10 cellular contexts compared by ENCODE assay signal in genomic region chr16:81740163-81740562, GRCh38. TPM values are rescaled to one million over a fixed set of nuclear protein-coding genes. Genes with fewer than 3 reads are reported as not detected.
DNase-seq lines count a peak whose midpoint lies in the region; ATAC-seq lines count a peak whose summit lies in the region.
"Had no signal": no experiment of that assay in that cellular context is flagged by ENCODE, and none has a peak within 500 bp of the region (broad histone marks: within the 10 kb centered on the region; RNA-seq: fewer than 3 reads in every experiment).

No MANE protein-coding gene starts in this region.

- H3K36me3 Mint-ChIP-seq in activated naive CD4-positive, alpha-beta T cell treated with anti-CD3 and anti-CD28 coated beads, Interleukin-2, amount 10 ng/mL, durations not matched to agents 7 days and 5 days: no peaks in the 10 kb centered on the region
- H3K36me3 Mint-ChIP-seq: activated naive CD8-positive, alpha-beta T cell treated with anti-CD3 and anti-CD28 coated beads, Interleukin-2, amount 10 ng/mL, durations not matched to agents 7 days and 5 days had no signal

- H3K27me3 Mint-ChIP-seq in activated naive CD4-positive, alpha-beta T cell treated with anti-CD3 and anti-CD28 coated beads, Interleukin-2, amount 10 ng/mL, durations not matched to agents 7 days and 5 days: peaks cover 34% of the 10 kb centered on the region

- peak; percentile 77 for ATAC-seq in GM18861 (IDR thresholded peaks at IDR 0.05; ENCODE audit: unreplicated experiment)
- ATAC-seq in GM21786 (IDR thresholded peaks at IDR 0.05; ENCODE audit: unreplicated experiment): peak; percentile 66
- peak; percentile 50 for ATAC-seq in HG03565 (IDR thresholded peaks at IDR 0.05; ENCODE audit: unreplicated experiment)
- ATAC-seq in HG03025 (IDR thresholded peaks at IDR 0.05; ENCODE audit: low FRiP score, unreplicated experiment): no peak

- DNase-seq in mucosa of gallbladder (ENCODE audit: low spot score) (peak; percentile 20), ecto neural progenitor cell (ENCODE audit: low spot score) (no peak), SHP77 (lab: John Stamatoyannopoulos, UW) (no peak)
- no peak for DNase-seq in activated naive CD4-positive, alpha-beta T cell treated with anti-CD3 and anti-CD28 coated beads, Interleukin-2, amount 10 ng/mL, durations not matched to agents 7 days and 5 days
- DNase-seq: activated naive CD8-positive, alpha-beta T cell treated with anti-CD3 and anti-CD28 coated beads, Interleukin-2, amount 10 ng/mL, durations not matched to agents 7 days and 5 days; NCI-H2081 had no signal

- no peak overlapping the region for H3K4me3 Mint-ChIP-seq in activated naive CD4-positive, alpha-beta T cell treated with anti-CD3 and anti-CD28 coated beads, Interleukin-2, amount 10 ng/mL, durations not matched to agents 7 days and 5 days
- H3K4me3 Mint-ChIP-seq: activated naive CD8-positive, alpha-beta T cell treated with anti-CD3 and anti-CD28 coated beads, Interleukin-2, amount 10 ng/mL, durations not matched to agents 7 days and 5 days had no signal

- H3K9me3 Mint-ChIP-seq in activated naive CD4-positive, alpha-beta T cell treated with anti-CD3 and anti-CD28 coated beads, Interleukin-2, amount 10 ng/mL, durations not matched to agents 7 days and 5 days: no peaks in the 10 kb centered on the region
- H3K9me3 Mint-ChIP-seq: activated naive CD8-positive, alpha-beta T cell treated with anti-CD3 and anti-CD28 coated beads, Interleukin-2, amount 10 ng/mL, durations not matched to agents 7 days and 5 days had no signal

- H3K4me1 Mint-ChIP-seq in activated naive CD4-positive, alpha-beta T cell treated with anti-CD3 and anti-CD28 coated beads, Interleukin-2, amount 10 ng/mL, durations not matched to agents 7 days and 5 days: peaks cover 21% of the 10 kb centered on the region

- H3K27ac Mint-ChIP-seq in activated naive CD4-positive, alpha-beta T cell treated with anti-CD3 and anti-CD28 coated beads, Interleukin-2, amount 10 ng/mL, durations not matched to agents 7 days and 5 days: no peak overlapping the region
- H3K27ac Mint-ChIP-seq: activated naive CD8-positive, alpha-beta T cell treated with anti-CD3 and anti-CD28 coated beads, Interleukin-2, amount 10 ng/mL, durations not matched to agents 7 days and 5 days had no signal

- CTCF ChIA-PET in activated naive CD4-positive, alpha-beta T cell treated with anti-CD3 and anti-CD28 coated beads, Interleukin-2, amount 10 ng/mL, durations not matched to agents 7 days and 5 days (lab: Charles Lee): interaction anchor here (1.4 to 2.3 kb wide), 5 partner anchors 9 to 140 kb away, joined by 3 to 10 read pairs (median 7); no protein-coding TSS in a partner anchor

RNA-seq across cellular contexts. Expression of gene PLCG2, which starts 38.9 kb away (rescaled TPM):
- total RNA-seq in mucosa of gallbladder: 130 TPM
